17 cellular contexts compared by ENCODE assay signal in the genomic region with DNA sequence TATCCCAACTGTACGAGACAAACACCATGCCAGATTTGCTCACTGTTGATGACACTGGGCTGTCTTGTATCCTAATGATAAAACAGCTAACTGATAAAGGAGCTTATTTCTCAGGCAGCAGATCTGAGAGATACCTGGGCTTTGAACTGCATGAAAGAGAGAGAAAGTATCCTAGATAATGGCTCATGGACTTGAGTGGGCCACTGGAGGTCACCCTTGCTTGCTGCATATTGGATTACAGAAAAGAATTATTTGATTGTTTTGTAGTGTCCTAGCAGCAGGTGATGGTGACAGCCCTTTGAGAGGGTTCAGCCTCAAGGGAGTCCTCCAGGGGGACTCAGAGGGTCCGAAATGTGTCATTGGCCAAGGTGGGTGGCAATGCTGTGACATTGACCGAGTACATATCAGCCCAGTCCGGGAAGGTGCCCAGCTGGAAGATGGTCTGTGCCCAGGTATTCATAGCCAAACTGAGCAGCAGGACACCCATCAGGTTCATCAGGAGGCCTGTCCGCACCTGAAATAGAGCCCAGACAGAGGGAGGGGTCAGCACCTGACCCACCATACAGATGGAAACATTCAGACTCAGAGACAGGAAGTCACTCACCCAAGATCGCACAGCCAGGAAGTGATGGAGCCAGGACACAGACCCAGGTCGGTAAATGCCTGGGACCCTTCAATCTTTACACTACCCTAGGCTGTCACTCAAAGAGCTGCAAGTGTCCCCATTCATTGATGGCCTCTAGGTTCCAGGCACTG. TPM values are rescaled to one million over a fixed set of nuclear protein-coding genes. Genes with fewer than 3 reads are reported as not detected.
DNase-seq lines count a peak whose midpoint lies in the region; ATAC-seq, FAIRE-seq and TF ChIP-seq lines count a peak whose summit lies in the region.
"Had no signal": no experiment of that assay in that cellular context is flagged by ENCODE, and none has a peak within 500 bp of the region (broad histone marks: within the 10 kb centered on the region; RNA-seq: fewer than 3 reads in every experiment).

No MANE protein-coding gene starts in this region.

- H3K79me2 ChIP-seq in H1 (ENCODE audit: control insufficient read depth in 1 of 2, insufficient read depth in 2 of 2, low read length in 2 of 2), result no peaks in the 10 kb centered on the region
- no peaks in the 10 kb centered on the region for H3K79me2 ChIP-seq in Karpas-422 (ENCODE audit: low read length)

- no peak overlapping the region for H4K5ac ChIP-seq in H1 (ENCODE audit: insufficient read length, low read depth, low read length)

- no peak overlapping the region for H3K14ac ChIP-seq in H1 (ENCODE audit: insufficient read length)

- H4K20me1 ChIP-seq in H1 (replicated peaks in 1 of 2; ENCODE audit: control insufficient read depth in 1 of 2, insufficient read depth in 2 of 2, low read length in 2 of 2), result no peaks in the 10 kb centered on the region
- no peaks in the 10 kb centered on the region for H4K20me1 ChIP-seq in Karpas-422 (ENCODE audit: insufficient read depth, low read depth, low read length)

- H4K91ac ChIP-seq in H1 (replicated peaks; ENCODE audit: insufficient read length, low read length), result no peak overlapping the region

- POLR2A ChIA-PET in activated CD8-positive, alpha-beta T cell treated with anti-CD3 and anti-CD28 coated beads, Interleukin-2, amount 10 ng/mL, durations not matched to agents 7 days and 5 days (lab: Charles Lee), result no interaction called here
- POLR2A ChIA-PET in activated CD8-positive, alpha-beta T cell treated with anti-CD3 and anti-CD28 coated beads for 36 hours (lab: Charles Lee), result interaction anchor here (0.6 kb wide), 1 partner anchor 9 kb away, joined by 3 read pairs; a partner anchor contains a TSS
- POLR2A ChIA-PET in H1 (lab: Charles Lee; ENCODE audit: partially characterized antibody), result interaction anchor here (0.7 to 2.3 kb wide), 4 partner anchors 9 to 129 kb away, joined by 3 to 5 read pairs (median 4); a partner anchor contains a TSS

- FAIRE-seq in H1 (lab: Jason Lieb, UNC), result no peak
- FAIRE-seq: G401.6, islet of Langerhans had no signal

- no peaks in the 10 kb centered on the region; the same call in 1 of the 2 replicates for H3K79me1 ChIP-seq in H1 (ENCODE audit: low read depth, low read length)

- no peak overlapping the region for H3K18ac ChIP-seq in H1 (ENCODE audit: extremely low read depth, low read length)

- H3K9me2 ChIP-seq in Karpas-422 (replicated peaks; ENCODE audit: insufficient read depth, low read length), result no peaks in the 10 kb centered on the region

- no peak overlapping the region for H3K4me2 ChIP-seq in H1 (ENCODE audit: insufficient read depth in 1 of 2, low read depth in 2 of 2, low read length in 2 of 2)
- no peak overlapping the region for H3K4me2 ChIP-seq in Karpas-422 (ENCODE audit: low read depth, low read length, poor library complexity, severe bottlenecking)
- H3K4me2 ChIP-seq: smooth muscle cell had no signal

- no peak overlapping the region for H4K8ac ChIP-seq in H1 (ENCODE audit: extremely low read depth, insufficient read depth, low read length)

- TF ChIP-seq RAD21 in H1 (IDR thresholded peaks at IDR 0.05 in 1 of 2, conservative IDR thresholded peaks at IDR 0.05 in 1 of 2; ENCODE audit: low read depth in 2 of 2, low read length in 2 of 2), result peak; percentile 37 to 59; a peak in 3 of 4 replicates

- no peaks in the 10 kb centered on the region for H3K9me3 ChIP-seq in H1 (ENCODE audit: insufficient read depth in 2 of 2, low read depth in 1 of 2, low read length in 1 of 2)
- no peaks in the 10 kb centered on the region for H3K9me3 ChIP-seq in Karpas-422 (ENCODE audit: low read length)

- H3K23ac ChIP-seq in H1 (ENCODE audit: insufficient read length), result no peak overlapping the region

- H2BK120ac ChIP-seq in H1 (replicated peaks; ENCODE audit: low read depth, low read length), result no peak overlapping the region

- no peak overlapping the region for H3K4ac ChIP-seq in H1 (replicated peaks; ENCODE audit: insufficient read length, low read depth, low read length)

- CTCF ChIA-PET in activated CD8-positive, alpha-beta T cell treated with anti-CD3 and anti-CD28 coated beads, Interleukin-2, amount 10 ng/mL, durations not matched to agents 7 days and 5 days (lab: Charles Lee), result interaction anchor here (1.0 to 6.6 kb wide), 5 partner anchors 13 to 130 kb away, joined by 4 to 90 read pairs (median 5); a partner anchor contains a TSS
- CTCF ChIA-PET in activated CD8-positive, alpha-beta T cell treated with anti-CD3 and anti-CD28 coated beads for 36 hours (lab: Charles Lee), result interaction anchor here (0.7 to 3.2 kb wide), 6 partner anchors 8 to 129 kb away, joined by 3 to 32 read pairs (median 4); a partner anchor contains a TSS
- CTCF ChIA-PET in H1 (lab: Charles Lee; ENCODE audit: partially characterized antibody), result interaction anchor here (0.6 to 4.9 kb wide), 15 partner anchors 9 to 126 kb away, joined by 3 to 64 read pairs (median 4); a partner anchor contains a TSS

- WGBS in H1 (ENCODE audit: extremely low coverage in 1 of 2, insufficient coverage in 1 of 2, insufficient read length in 1 of 2, insufficient replicate concordance in 2 of 2, low coverage in 1 of 2, low lambda C conversion rate in 2 of 2, missing lambda C conversion rate in 1 of 2), 2 experiments, result 89% methylated on average over 7 of the region's 7 CpGs; no CpG with 5 or more reads in 1 of the 2 experiments

- no peak for TF ChIP-seq CTCF in activated CD8-positive, alpha-beta T cell treated with anti-CD3 and anti-CD28 coated beads for 36 hours (IDR thresholded peaks at IDR 0.05)
- peak in 2 of 3 experiments; percentile 33 to 35; a peak in 2 of 4 replicates for TF ChIP-seq CTCF in H1 (IDR thresholded peaks at IDR 0.05; ENCODE audit: control extremely low read depth in 1 of 3, insufficient read depth in 1 of 3, low read depth in 1 of 3, low read length in 3 of 3)

- peaks cover 2% of the 10 kb centered on the region; the same call in 1 of the 2 replicates for H3K23me2 ChIP-seq in H1 (ENCODE audit: low read depth, low read length)

- H2BK15ac ChIP-seq in H1 (ENCODE audit: low read length), result 0 out of 2 replicates have a peak overlapping the region, but pooled peaks have one; percentile 41

- H2BK12ac ChIP-seq in H1 (ENCODE audit: low read depth, low read length), result 0 out of 2 replicates have a peak overlapping the region, but pooled peaks have one; percentile 50

- H3K56ac ChIP-seq in H1 (replicated peaks; ENCODE audit: insufficient read length, low read depth, low read length), result no peak overlapping the region

- H2BK5ac ChIP-seq in H1 (ENCODE audit: low read depth, low read length), result no peak overlapping the region

- no peak overlapping the region for H3K4me3 ChIP-seq in H1 (ENCODE audit: extremely low read depth in 1 of 4, insufficient read depth in 2 of 4, low read depth in 3 of 4, low read length in 4 of 4)
- H3K4me3 ChIP-seq in Karpas-422 (ENCODE audit: low read length), result no peak overlapping the region
- H3K4me3 ChIP-seq: smooth muscle cell had no signal

- no peaks in the 10 kb centered on the region for H3K36me3 Mint-ChIP-seq in activated CD8-positive, alpha-beta T cell treated with anti-CD3 and anti-CD28 coated beads, Interleukin-2, amount 10 ng/mL, durations not matched to agents 7 days and 5 days (ENCODE audit: low read depth)
- no peaks in the 10 kb centered on the region for H3K36me3 Mint-ChIP-seq in activated CD8-positive, alpha-beta T cell treated with anti-CD3 and anti-CD28 coated beads for 36 hours (ENCODE audit: low read depth)
- no peaks in the 10 kb centered on the region for H3K36me3 Mint-ChIP-seq in immature natural killer cell
- H3K36me3 Mint-ChIP-seq: activated naive CD4-positive, alpha-beta T cell treated with anti-CD3 and anti-CD28 coated beads, Interleukin-2, amount 50 U/mL, for 24 hours had no signal

- H3K4me1 ChIP-seq in H1 (replicated peaks in 1 of 4; ENCODE audit: control insufficient read depth in 3 of 4, insufficient read depth in 4 of 4, low read length in 3 of 4) (peaks cover 14 to 25% (median 16%) of the 10 kb centered on the region in 4 experiments), Karpas-422 (ENCODE audit: low read length) (peaks cover 4% of the 10 kb centered on the region)

- no peak overlapping the region for H2BK20ac ChIP-seq in H1 (ENCODE audit: low read length)

- intact Hi-C loops in activated CD8-positive, alpha-beta T cell treated with anti-CD3 and anti-CD28 coated beads for 36 hours (cut with micrococcal nuclease), result loop anchor here (10.0 kb wide), 1 partner anchor 125 kb away; a partner anchor contains a TSS

- H3K27ac Mint-ChIP-seq in activated CD8-positive, alpha-beta T cell treated with anti-CD3 and anti-CD28 coated beads, Interleukin-2, amount 10 ng/mL, durations not matched to agents 7 days and 5 days, result no peak overlapping the region
- no peak overlapping the region for H3K27ac Mint-ChIP-seq in activated CD8-positive, alpha-beta T cell treated with anti-CD3 and anti-CD28 coated beads for 36 hours
- H3K27ac Mint-ChIP-seq in immature natural killer cell, result no peak overlapping the region
- H3K27ac Mint-ChIP-seq: activated CD4-positive, alpha-beta T cell treated with anti-CD3 and anti-CD28 coated beads, Interleukin-2, amount 10 ng/mL, durations not matched to agents 7 days and 5 days; activated naive CD4-positive, alpha-beta T cell treated with anti-CD3 and anti-CD28 coated beads, Interleukin-2, amount 50 U/mL, for 24 hours; dendritic cell treated with granulocyte-macrophage colony-stimulating factor and Interleukin-4, amounts not matched to agents 40 ng/mL and 50 ng/mL, for 4 days had no signal

- H3K27me3 ChIP-seq in H1 (replicated peaks in 1 of 4; ENCODE audit: control insufficient read depth in 3 of 4, extremely low read depth in 1 of 4, insufficient read depth in 3 of 4, low read length in 3 of 4), result no peaks in the 10 kb centered on the region
- no peaks in the 10 kb centered on the region; the same call in 1 of the 2 replicates for H3K27me3 ChIP-seq in Karpas-422 (ENCODE audit: low read length)

- H3K4me3 Mint-ChIP-seq in activated CD8-positive, alpha-beta T cell treated with anti-CD3 and anti-CD28 coated beads, Interleukin-2, amount 10 ng/mL, durations not matched to agents 7 days and 5 days, result no peak overlapping the region
- H3K4me3 Mint-ChIP-seq in activated CD8-positive, alpha-beta T cell treated with anti-CD3 and anti-CD28 coated beads for 36 hours, result no peak overlapping the region
- no peak overlapping the region for H3K4me3 Mint-ChIP-seq in immature natural killer cell
- H3K4me3 Mint-ChIP-seq: activated CD4-positive, alpha-beta T cell treated with anti-CD3 and anti-CD28 coated beads, Interleukin-2, amount 10 ng/mL, durations not matched to agents 7 days and 5 days; activated naive CD4-positive, alpha-beta T cell treated with anti-CD3 and anti-CD28 coated beads, Interleukin-2, amount 50 U/mL, for 24 hours; dendritic cell treated with granulocyte-macrophage colony-stimulating factor and Interleukin-4, amounts not matched to agents 40 ng/mL and 50 ng/mL, for 4 days had no signal

- no peaks in the 10 kb centered on the region for H3K9me3 Mint-ChIP-seq in activated CD8-positive, alpha-beta T cell treated with anti-CD3 and anti-CD28 coated beads, Interleukin-2, amount 10 ng/mL, durations not matched to agents 7 days and 5 days (ENCODE audit: insufficient read depth)
- H3K9me3 Mint-ChIP-seq in activated CD8-positive, alpha-beta T cell treated with anti-CD3 and anti-CD28 coated beads for 36 hours, result no peaks in the 10 kb centered on the region
- H3K9me3 Mint-ChIP-seq in immature natural killer cell, result no peaks in the 10 kb centered on the region
- H3K9me3 Mint-ChIP-seq: activated CD4-positive, alpha-beta T cell treated with anti-CD3 and anti-CD28 coated beads, Interleukin-2, amount 10 ng/mL, durations not matched to agents 7 days and 5 days; activated naive CD4-positive, alpha-beta T cell treated with anti-CD3 and anti-CD28 coated beads, Interleukin-2, amount 50 U/mL, for 24 hours; dendritic cell treated with granulocyte-macrophage colony-stimulating factor and Interleukin-4, amounts not matched to agents 40 ng/mL and 50 ng/mL, for 4 days; nephron had no signal

- H3K36me3 ChIP-seq in H1 (ENCODE audit: control insufficient read depth in 2 of 4, insufficient read depth in 4 of 4, low read length in 3 of 4), result no peaks in the 10 kb centered on the region
- H3K36me3 ChIP-seq in Karpas-422 (ENCODE audit: insufficient read depth, low read length), result no peaks in the 10 kb centered on the region

- no peak overlapping the region for H3K27ac ChIP-seq in H1 (ENCODE audit: low read depth, low read length)
- no peak overlapping the region for H3K27ac ChIP-seq in Karpas-422 (ENCODE audit: low read length)

- no peak for TF ChIP-seq EP300 in H1 (IDR thresholded peaks at IDR 0.05; ENCODE audit: borderline replicate concordance in 1 of 2, low read depth in 2 of 2, low read length in 2 of 2)

- H3K9ac ChIP-seq in H1 (replicated peaks in 1 of 4; ENCODE audit: extremely low read depth in 1 of 4, low read depth in 3 of 4, low read length in 3 of 4), result no peak overlapping the region
- no peak overlapping the region for H3K9ac ChIP-seq in Karpas-422 (ENCODE audit: low read length)

- ATAC-seq in activated CD8-positive, alpha-beta T cell treated with anti-CD3 and anti-CD28 coated beads, Interleukin-2, amount 10 ng/mL, durations not matched to agents 7 days and 5 days, result peak; percentile 30
- no peak for ATAC-seq in activated CD8-positive, alpha-beta T cell treated with anti-CD3 and anti-CD28 coated beads for 36 hours

- H2AK5ac ChIP-seq in H1 (ENCODE audit: low read depth, low read length), result no peak overlapping the region

- no peak for DNase-seq in activated CD8-positive, alpha-beta T cell treated with anti-CD3 and anti-CD28 coated beads, Interleukin-2, amount 10 ng/mL, durations not matched to agents 7 days and 5 days
- no peak for DNase-seq in activated CD8-positive, alpha-beta T cell treated with anti-CD3 and anti-CD28 coated beads for 36 hours
- DNase-seq in NCI-H345 (lab: John Stamatoyannopoulos, UW) (peak; percentile 21), H1 (ENCODE audit: low read depth in 1 of 2, low spot score in 2 of 2) (no peak), superior temporal gyrus (ENCODE audit: extremely low spot score) (peak; percentile 77), immature natural killer cell (no peak), Karpas-422 (no peak), NCI-H446 treated with DMSO at 0.1 percent for 48 hours (lab: John Stamatoyannopoulos, UW) (no peak)
- DNase-seq: activated CD4-positive, alpha-beta T cell treated with anti-CD3 and anti-CD28 coated beads, Interleukin-2, amount 10 ng/mL, durations not matched to agents 7 days and 5 days; NCI-H774 had no signal

- H3K27me3 Mint-ChIP-seq in activated CD8-positive, alpha-beta T cell treated with anti-CD3 and anti-CD28 coated beads, Interleukin-2, amount 10 ng/mL, durations not matched to agents 7 days and 5 days (ENCODE audit: low read depth), result peaks cover 1% of the 10 kb centered on the region
- peaks cover 2% of the 10 kb centered on the region for H3K27me3 Mint-ChIP-seq in activated CD8-positive, alpha-beta T cell treated with anti-CD3 and anti-CD28 coated beads for 36 hours
- peaks cover 0 to 2% (median 2%) of the 10 kb centered on the region in 3 donors for H3K27me3 Mint-ChIP-seq in immature natural killer cell (ENCODE audit: low read depth in 3 of 3)
- H3K27me3 Mint-ChIP-seq: activated naive CD4-positive, alpha-beta T cell treated with anti-CD3 and anti-CD28 coated beads, Interleukin-2, amount 50 U/mL, for 24 hours had no signal

- peaks cover 51% of the 10 kb centered on the region for H3K4me1 Mint-ChIP-seq in activated CD8-positive, alpha-beta T cell treated with anti-CD3 and anti-CD28 coated beads, Interleukin-2, amount 10 ng/mL, durations not matched to agents 7 days and 5 days (ENCODE audit: low read depth)
- peaks cover 37% of the 10 kb centered on the region for H3K4me1 Mint-ChIP-seq in activated CD8-positive, alpha-beta T cell treated with anti-CD3 and anti-CD28 coated beads for 36 hours (ENCODE audit: low read depth)
- H3K4me1 Mint-ChIP-seq in immature natural killer cell, result peaks cover 0 to 7% of the 10 kb centered on the region in 2 donors

- no peak for TF ChIP-seq POLR2A in H1 (IDR thresholded peaks at IDR 0.05; ENCODE audit: control extremely low read depth in 1 of 2, low read depth in 2 of 2, low read length in 2 of 2)

- H2AFZ ChIP-seq in H1 (ENCODE audit: low read length) (no peak overlapping the region), Karpas-422 (ENCODE audit: low read length) (no peak overlapping the region)

RNA-seq across cellular contexts. Expression of a gene that starts 9.4 kb away (rescaled TPM):
- total RNA-seq in activated CD8-positive, alpha-beta T cell treated with anti-CD3 and anti-CD28 coated beads, Interleukin-2, amount 10 ng/mL, durations not matched to agents 7 days and 5 days, result not detected
- not detected for total RNA-seq in activated CD8-positive, alpha-beta T cell treated with anti-CD3 and anti-CD28 coated beads for 36 hours
- total RNA-seq in H1 (2021; fragmentation: NEBNext Ultra II Directional; extraction: Animal tissue kit (Norgen Biotek cat#: 25700)), result 0.13 and 0.25 TPM in 2 replicates
- 0.09 and 0.14 TPM in 2 replicates for polyA plus RNA-seq in H1 (2011; rRNA removed)
- polyA plus RNA-seq in H1 (2011; cell fraction: cytosol; rRNA removed), result 0.12 TPM
- not detected for polyA plus RNA-seq in H1 (2011; cell fraction: nucleus; rRNA removed)
- 0.08 to 0.10 TPM (median 0.08 TPM) in 3 of 4 replicates, not detected in the other for polyA plus RNA-seq in H1 (2012, experiment 1 of 2)
- 0.10 TPM for polyA plus RNA-seq in H1 (2012, experiment 2 of 2)
- 0.18 TPM for polyA plus RNA-seq in H1 (2013, experiment 1 of 2)
- 0.18 TPM for polyA plus RNA-seq in H1 (2013, experiment 2 of 2)
- not detected in 2 replicates for polyA minus RNA-seq in H1 (2011; rRNA and poly(A)+ RNA removed)
- polyA minus RNA-seq in H1 (2011; cell fraction: cytosol; rRNA and poly(A)+ RNA removed), result not detected
- 0.60 TPM for polyA minus RNA-seq in H1 (2011; cell fraction: nucleus; rRNA and poly(A)+ RNA removed)
- not detected for polyA plus RNA-seq in immature natural killer cell
- not detected in 2 replicates for total RNA-seq in Karpas-422 (2014; rRNA removed; shearing (Covaris generic); ENCODE audit: low replicate concordance)
- total RNA-seq: activated CD4-positive, alpha-beta T cell treated with anti-CD3 and anti-CD28 coated beads, Interleukin-2, amount 10 ng/mL, durations not matched to agents 7 days and 5 days; smooth muscle cell; urinary bladder had no signal
- polyA plus RNA-seq: smooth muscle cell, urinary bladder had no signal

RNA-seq across cellular contexts. Expression of a gene that starts 46.5 kb away (rescaled TPM):
- 1 to 10 TPM; 1.1 to 1.3 TPM for total RNA-seq in activated CD8-positive, alpha-beta T cell treated with anti-CD3 and anti-CD28 coated beads, Interleukin-2, amount 10 ng/mL, durations not matched to agents 7 days and 5 days
- 1 to 10 TPM; 4.2 to 4.4 TPM for total RNA-seq in activated CD8-positive, alpha-beta T cell treated with anti-CD3 and anti-CD28 coated beads for 36 hours
- total RNA-seq in H1 (2021; fragmentation: NEBNext Ultra II Directional; extraction: Animal tissue kit (Norgen Biotek cat#: 25700)), result 15.9 and 17.8 TPM in 2 replicates
- polyA plus RNA-seq in H1 (2011; rRNA removed) (6.2 and 8.8 TPM in 2 replicates), immature natural killer cell (under 1 TPM in 1 of 3 donors, not detected in 2; 0.18 TPM)
- 14.9 TPM for polyA plus RNA-seq in H1 (2011; cell fraction: cytosol; rRNA removed)
- 13.5 TPM for polyA plus RNA-seq in H1 (2011; cell fraction: nucleus; rRNA removed)
- polyA plus RNA-seq in H1 (2012, experiment 1 of 2), result 9.4 to 16.9 TPM (median 10.3 TPM) in 4 replicates
- 0.54 TPM for polyA plus RNA-seq in H1 (2012, experiment 2 of 2)
- 11.5 TPM for polyA plus RNA-seq in H1 (2013, experiment 1 of 2)
- 10.4 TPM for polyA plus RNA-seq in H1 (2013, experiment 2 of 2)
- 16.8 and 19.3 TPM in 2 replicates for polyA minus RNA-seq in H1 (2011; rRNA and poly(A)+ RNA removed)
- 10.0 TPM for polyA minus RNA-seq in H1 (2011; cell fraction: cytosol; rRNA and poly(A)+ RNA removed)
- polyA minus RNA-seq in H1 (2011; cell fraction: nucleus; rRNA and poly(A)+ RNA removed), result 35.9 TPM
- total RNA-seq in Karpas-422 (2014; rRNA removed; shearing (Covaris generic); ENCODE audit: low replicate concordance), result not detected in 2 replicates

Comparison
In these comparisons a context has a peak if more than half of its experiments do, and no peak if none do; other contexts are left out.
1. DNase-seq: peak in NCI-H345 (single experiment) and superior temporal gyrus (single experiment); none in activated CD8-positive, alpha-beta T cell treated with anti-CD3 and anti-CD28 coated beads, Interleukin-2, amount 10 ng/mL, durations not matched to agents 7 days and 5 days (single experiment), activated CD8-positive, alpha-beta T cell treated with anti-CD3 and anti-CD28 coated beads for 36 hours (single experiment), H1 (0 of 2), immature natural killer cell (0 of 3), Karpas-422 (single experiment) and NCI-H446 treated with DMSO at 0.1 percent for 48 hours (single experiment).